Comparison of ENCODE assay signal across 1 cellular context in genomic region chr16:264440-264951, GRCh38.
TF ChIP-seq lines count a peak whose summit lies in the region.

No MANE protein-coding gene starts in this region.

TF ChIP-seq in K562, 482 proteins besides CTCF, POLR2A, EP300 and RAD21:
- no peak for TF ChIP-seq PATZ1 (CRISPR knock-in tag; IDR thresholded peaks at IDR 0.05; ENCODE audit: borderline replicate concordance)
- peak; percentile 38; the same call in 1 of the 2 replicates for TF ChIP-seq POLR2G (IDR thresholded peaks at IDR 0.05; ENCODE audit: low read depth, low read length)
TF ChIP-seq in K562: peak in this region for 1.
